In genomic region chr19:11530432-11530831, GRCh38 we compare ENCODE assay signal across 8 cellular contexts. TPM values are rescaled to one million over a fixed set of nuclear protein-coding genes. Genes with fewer than 3 reads are reported as not detected.
DNase-seq lines count a peak whose midpoint lies in the region; ATAC-seq and TF ChIP-seq lines count a peak whose summit lies in the region.

No MANE protein-coding gene starts in this region.

- peaks cover 17 to 21% (median 20%) of the 10 kb centered on the region in 3 donors for H3K4me1 Mint-ChIP-seq in IgD-negative memory B cell

- H3K4me3 Mint-ChIP-seq in IgD-negative memory B cell, result peak overlapping the region in 2 of 4 donors; percentile 5 to 20

- peak overlapping the region in 2 of 3 donors; percentile 57 to 68 for H3K27ac Mint-ChIP-seq in IgD-negative memory B cell

- intact Hi-C loops in ascending aorta (cut with DNase I), result loop anchor here (10.0 kb wide), 1 partner anchor 1254 kb away; no protein-coding TSS in a partner anchor
- intact Hi-C loops in left ventricle myocardium superior (cut with micrococcal nuclease), result no loop called here

- no peaks in the 10 kb centered on the region for H3K9me3 Mint-ChIP-seq in IgD-negative memory B cell

- H3K4me3 ChIP-seq in BJ (ENCODE audit: low read depth, low read length), result no peak overlapping the region
- no peak overlapping the region for H3K4me3 ChIP-seq in NT2/D1 (ENCODE audit: insufficient read length, low read depth)
- no peak overlapping the region for H3K4me3 ChIP-seq in ascending aorta
- no peak overlapping the region for H3K4me3 ChIP-seq in rectal smooth muscle tissue (ENCODE audit: low read length)

- POLR2A ChIA-PET in BJ (lab: Charles Lee), result no interaction called here

- DNase-seq in BJ (ENCODE audit: low read depth), result no peak
- peak; percentile 72 for DNase-seq in NT2/D1 (ENCODE audit: low read depth, low spot score)
- peak in 1 of 2 donors; percentile 83 for DNase-seq in ascending aorta (ENCODE audit: low spot score in 2 of 2)
- DNase-seq in left ventricle myocardium superior, result peak; percentile 83

- no peaks in the 10 kb centered on the region for H3K4me1 ChIP-seq in NT2/D1 (ENCODE audit: insufficient read depth, insufficient read length)
- H3K4me1 ChIP-seq in ascending aorta, result peaks cover 8 to 22% of the 10 kb centered on the region in 2 donors
- peaks cover 21% of the 10 kb centered on the region for H3K4me1 ChIP-seq in rectal smooth muscle tissue (ENCODE audit: control insufficient read depth, insufficient read depth, low read length)

- H3K27ac ChIP-seq in ascending aorta (peak overlapping the region; percentile 92 to 94), rectal smooth muscle tissue (ENCODE audit: low read depth, low read length) (peak overlapping the region; percentile 55)

- H3K9me3 ChIP-seq in NT2/D1 (ENCODE audit: insufficient read depth, low read length) (no peaks in the 10 kb centered on the region), ascending aorta (no peaks in the 10 kb centered on the region)

- H3K27me3 ChIP-seq in BJ (ENCODE audit: control insufficient read depth, insufficient read depth, low read length) (no peaks in the 10 kb centered on the region), NT2/D1 (ENCODE audit: insufficient read depth, insufficient read length) (peaks cover 10% of the 10 kb centered on the region), ascending aorta (no peaks in the 10 kb centered on the region), rectal smooth muscle tissue (ENCODE audit: control insufficient read depth, insufficient read depth, low read length) (no peaks in the 10 kb centered on the region)

- no peaks in the 10 kb centered on the region for H3K36me3 Mint-ChIP-seq in IgD-negative memory B cell

- no peaks in the 10 kb centered on the region for H3K36me3 ChIP-seq in BJ (ENCODE audit: control insufficient read depth, insufficient read depth, low read length)
- peaks cover 5% of the 10 kb centered on the region for H3K36me3 ChIP-seq in NT2/D1 (ENCODE audit: insufficient read depth, insufficient read length, low read length)
- H3K36me3 ChIP-seq in ascending aorta, result no peaks in the 10 kb centered on the region
- H3K36me3 ChIP-seq in rectal smooth muscle tissue (ENCODE audit: control insufficient read depth, insufficient read depth, low read length), result no peaks in the 10 kb centered on the region

- CTCF ChIA-PET in BJ (lab: Yijun Ruan, JAX), result interaction anchor here (1.0 kb wide), 1 partner anchor 9 kb away, joined by 3 read pairs; no protein-coding TSS in a partner anchor

- H3K9ac ChIP-seq in NT2/D1 (ENCODE audit: insufficient read length, low read depth) (no peak overlapping the region), rectal smooth muscle tissue (ENCODE audit: low read length) (no peak overlapping the region)

- H3K27me3 Mint-ChIP-seq in IgD-negative memory B cell, result no peaks in the 10 kb centered on the region

- TF ChIP-seq CTCF in BJ (IDR thresholded peaks at IDR 0.05; ENCODE audit: insufficient read depth, low read depth, low read length), result peak; percentile 26; the same call in 1 of the 2 replicates
- TF ChIP-seq CTCF in ascending aorta (IDR thresholded peaks at IDR 0.05), result peak in 1 of 3 experiments; percentile 37

- peak; percentile 54 for ATAC-seq in left ventricle myocardium superior
- ATAC-seq in HG02571 (IDR thresholded peaks at IDR 0.05; ENCODE audit: unreplicated experiment), result no peak
- no peak for ATAC-seq in HG03095 (IDR thresholded peaks at IDR 0.05; ENCODE audit: unreplicated experiment)

RNA-seq across cellular contexts. Expression of gene ECSIT, which starts 1.5 kb away (rescaled TPM):
- 30.9 and 45.2 TPM in 2 replicates for polyA plus RNA-seq in BJ (2011; rRNA removed)
- 27.9 and 46.4 TPM in 2 replicates for polyA minus RNA-seq in BJ (2011; rRNA and poly(A)+ RNA removed)
- polyA plus RNA-seq in IgD-negative memory B cell, result 38.7 TPM
- total RNA-seq in ascending aorta, result 27.5 TPM
- 180 TPM for total RNA-seq in left ventricle myocardium superior

RNA-seq across cellular contexts. Expression of gene CNN1, which starts 8.2 kb away (rescaled TPM):
- polyA plus RNA-seq in BJ (2011; rRNA removed), result 227 and 267 TPM in 2 replicates
- polyA minus RNA-seq in BJ (2011; rRNA and poly(A)+ RNA removed), result 49.6 and 65.5 TPM in 2 replicates
- not detected for polyA plus RNA-seq in IgD-negative memory B cell
- total RNA-seq in ascending aorta, result 477 TPM
- 81.7 TPM for total RNA-seq in left ventricle myocardium superior

RNA-seq across cellular contexts. Expression of gene ZNF653, which starts 24.8 kb away (rescaled TPM):
- polyA plus RNA-seq in BJ (2011; rRNA removed), result 3.1 and 4.6 TPM in 2 replicates
- 2.7 and 6.5 TPM in 2 replicates for polyA minus RNA-seq in BJ (2011; rRNA and poly(A)+ RNA removed)
- polyA plus RNA-seq in IgD-negative memory B cell, result 4.3 TPM
- total RNA-seq in ascending aorta, result 7.6 TPM
- 3.3 TPM for total RNA-seq in left ventricle myocardium superior

RNA-seq across cellular contexts. Expression of gene ELOF1, which starts 28.6 kb away (rescaled TPM):
- polyA plus RNA-seq in BJ (2011; rRNA removed) (70.7 and 83.9 TPM in 2 replicates), IgD-negative memory B cell (183 TPM)
- polyA minus RNA-seq in BJ (2011; rRNA and poly(A)+ RNA removed), result 34.2 and 50.2 TPM in 2 replicates
- total RNA-seq in ascending aorta (28.9 TPM), left ventricle myocardium superior (36.0 TPM)

RNA-seq across cellular contexts. Expression of gene ACP5, which starts 47.0 kb away (rescaled TPM):
- polyA plus RNA-seq in BJ (2011; rRNA removed) (2.0 and 2.6 TPM in 2 replicates), IgD-negative memory B cell (109 TPM)
- polyA minus RNA-seq in BJ (2011; rRNA and poly(A)+ RNA removed), result 0.46 and 0.81 TPM in 2 replicates
- total RNA-seq in ascending aorta (not detected), left ventricle myocardium superior (2.5 TPM)
